In the genomic region with DNA sequence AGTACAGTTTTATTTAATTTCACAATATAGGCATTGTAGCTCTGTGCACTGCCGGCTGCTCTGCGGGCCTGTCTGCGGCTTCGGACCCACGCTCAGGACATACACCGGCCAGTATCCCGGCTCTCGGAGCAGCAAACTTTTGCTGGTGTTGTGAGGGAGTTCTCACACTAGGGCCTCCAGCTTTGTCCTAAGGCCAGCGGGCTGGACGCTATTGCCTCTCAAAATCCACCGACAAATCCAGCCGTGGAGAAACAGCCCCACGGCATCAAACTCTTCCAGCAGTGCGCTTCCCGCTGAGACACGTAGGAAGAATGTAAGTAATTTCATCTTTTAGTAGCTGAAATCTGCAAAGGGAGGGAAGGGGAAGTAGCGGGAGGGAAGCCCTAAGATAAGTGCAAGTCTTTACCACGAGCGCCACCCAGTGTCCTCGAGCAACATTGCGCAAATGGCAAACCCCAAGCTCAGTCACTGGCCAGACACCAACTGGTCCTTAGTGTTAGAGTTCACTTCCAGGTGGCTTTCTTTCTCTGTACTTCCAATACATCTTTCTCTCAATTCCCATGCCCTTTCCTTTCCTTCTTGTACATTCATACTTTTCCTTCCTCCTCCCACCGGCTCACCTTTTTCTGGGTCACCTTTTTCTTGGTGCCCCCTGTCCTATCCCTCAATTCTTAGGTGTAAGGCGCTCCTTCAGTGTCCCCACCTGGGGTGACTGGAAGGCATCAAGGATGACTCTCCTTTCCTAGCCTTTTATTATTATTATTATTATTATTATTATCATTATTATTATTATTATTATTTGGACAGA, we compare ENCODE assay signal across 8 cellular contexts. TPM values are rescaled to one million over a fixed set of nuclear protein-coding genes. Genes with fewer than 3 reads are reported as not detected.
DNase-seq lines count a peak whose midpoint lies in the region; ATAC-seq and TF ChIP-seq lines count a peak whose summit lies in the region.

No MANE protein-coding gene starts in this region.

- TF ChIP-seq CTCF in lower leg skin (IDR thresholded peaks at IDR 0.05), result peak in 1 of 3 donors; percentile 76

- peak; percentile 79 for ATAC-seq in GM18505 (IDR thresholded peaks at IDR 0.05; ENCODE audit: unreplicated experiment)
- peak; percentile 89 for ATAC-seq in HG03045 (IDR thresholded peaks at IDR 0.05; ENCODE audit: unreplicated experiment)
- peak; percentile 82 for ATAC-seq in activated CD4-positive, alpha-beta T cell treated with anti-CD3 and anti-CD28 coated beads for 36 hours

- peaks cover 36% of the 10 kb centered on the region for H3K4me1 Mint-ChIP-seq in activated CD4-positive, alpha-beta T cell treated with anti-CD3 and anti-CD28 coated beads for 36 hours
- peaks cover 41% of the 10 kb centered on the region for H3K4me1 Mint-ChIP-seq in dendritic cell treated with granulocyte-macrophage colony-stimulating factor and Interleukin-4, amounts not matched to agents 40 ng/mL and 50 ng/mL, for 4 days (ENCODE audit: low read depth)

- no peaks in the 10 kb centered on the region for H3K36me3 Mint-ChIP-seq in activated CD4-positive, alpha-beta T cell treated with anti-CD3 and anti-CD28 coated beads for 36 hours (ENCODE audit: low read depth)
- H3K36me3 Mint-ChIP-seq in dendritic cell treated with granulocyte-macrophage colony-stimulating factor and Interleukin-4, amounts not matched to agents 40 ng/mL and 50 ng/mL, for 4 days (ENCODE audit: low read depth), result no peaks in the 10 kb centered on the region

- in situ Hi-C loops in ACHN (cut with HindIII; ENCODE audit: low pct_ligation_motif_present, low pct_unique_long_range_greater_than_20kb, low sequenced_read_pairs), result no loop called here

- peak overlapping the region; percentile 49 for H3K4me3 Mint-ChIP-seq in activated CD4-positive, alpha-beta T cell treated with anti-CD3 and anti-CD28 coated beads for 36 hours
- H3K4me3 Mint-ChIP-seq in dendritic cell treated with granulocyte-macrophage colony-stimulating factor and Interleukin-4, amounts not matched to agents 40 ng/mL and 50 ng/mL, for 4 days, result peak overlapping the region; percentile 57

- CTCF ChIA-PET in activated CD4-positive, alpha-beta T cell treated with anti-CD3 and anti-CD28 coated beads for 36 hours (lab: Charles Lee), result interaction anchor here (0.6 to 3.9 kb wide), 30 partner anchors 11 to 1111 kb away, joined by 3 to 45 read pairs (median 4); no protein-coding TSS in a partner anchor

- POLR2A ChIA-PET in activated CD4-positive, alpha-beta T cell treated with anti-CD3 and anti-CD28 coated beads for 36 hours (lab: Charles Lee), result interaction anchor here (0.6 kb wide), 1 partner anchor 842 kb away, joined by 10 read pairs; no protein-coding TSS in a partner anchor

- WGBS in lower leg skin, 2 donors, result 4 to 5% methylated on average over 23 of the region's 23 CpGs

- TF ChIP-seq POLR2A in GM18505 (IDR thresholded peaks at IDR 0.05; ENCODE audit: borderline replicate concordance, extremely low read depth, insufficient read depth, insufficient read length) (no peak), lower leg skin (IDR thresholded peaks at IDR 0.05) (no peak)

- intact Hi-C loops in activated CD4-positive, alpha-beta T cell treated with anti-CD3 and anti-CD28 coated beads for 36 hours (cut with DNase I, micrococcal nuclease), result loop anchor here (1.0 to 10.0 kb wide), 7 partner anchors 21 to 1111 kb away; a partner anchor contains a TSS
- intact Hi-C loops in dendritic cell treated with granulocyte-macrophage colony-stimulating factor and Interleukin-4, amounts not matched to agents 40 ng/mL and 50 ng/mL, for 4 days (cut with micrococcal nuclease), result loop anchor here (1.0 to 5.0 kb wide), 4 partner anchors 613 to 1111 kb away; a partner anchor contains a TSS
- intact Hi-C loops in lower leg skin (cut with DNase I; ENCODE audit: low total_unique reads), result loop anchor here (5.0 to 10.0 kb wide), 2 partner anchors 610 to 953 kb away; no protein-coding TSS in a partner anchor

- H3K4me3 ChIP-seq in lower leg skin (ENCODE audit: low read depth, poor library complexity, severe bottlenecking), result no peak overlapping the region

- no peak overlapping the region for H3K27ac Mint-ChIP-seq in activated CD4-positive, alpha-beta T cell treated with anti-CD3 and anti-CD28 coated beads for 36 hours
- H3K27ac Mint-ChIP-seq in dendritic cell treated with granulocyte-macrophage colony-stimulating factor and Interleukin-4, amounts not matched to agents 40 ng/mL and 50 ng/mL, for 4 days, result no peak overlapping the region

- H3K27me3 Mint-ChIP-seq in activated CD4-positive, alpha-beta T cell treated with anti-CD3 and anti-CD28 coated beads for 36 hours, result peaks cover 60% of the 10 kb centered on the region
- H3K27me3 Mint-ChIP-seq in dendritic cell treated with granulocyte-macrophage colony-stimulating factor and Interleukin-4, amounts not matched to agents 40 ng/mL and 50 ng/mL, for 4 days, result peaks cover 71% of the 10 kb centered on the region

- H3K9me3 Mint-ChIP-seq in activated CD4-positive, alpha-beta T cell treated with anti-CD3 and anti-CD28 coated beads for 36 hours (ENCODE audit: low read depth), result no peaks in the 10 kb centered on the region
- no peaks in the 10 kb centered on the region for H3K9me3 Mint-ChIP-seq in dendritic cell treated with granulocyte-macrophage colony-stimulating factor and Interleukin-4, amounts not matched to agents 40 ng/mL and 50 ng/mL, for 4 days

- DNase-seq in ACHN, result peak; percentile 82
- peak; percentile 80 for DNase-seq in NCI-H2196 treated with DMSO at 0.1 percent for 48 hours (lab: John Stamatoyannopoulos, UW; ENCODE audit: unreplicated experiment)
- peak; percentile 83 for DNase-seq in activated CD4-positive, alpha-beta T cell treated with anti-CD3 and anti-CD28 coated beads for 36 hours
- peak; percentile 78 to 94 for DNase-seq in lower leg skin (ENCODE audit: low spot score in 2 of 2)
- peak; percentile 44 to 64 (median 46) for DNase-seq in stimulated activated CD4-positive, alpha-beta T cell treated with anti-CD3 and anti-CD28 coated beads, TNF-alpha, amount 100 ng/mL, for 24 hours (ENCODE audit: low read depth in 3 of 3)

RNA-seq across cellular contexts. Expression of a gene that starts 3.0 kb away (rescaled TPM):
- total RNA-seq in activated CD4-positive, alpha-beta T cell treated with anti-CD3 and anti-CD28 coated beads for 36 hours, result not detected
- 10 to 100 TPM; 20.9 to 45.9 (median 35.3) TPM for total RNA-seq in lower leg skin

RNA-seq across cellular contexts. Expression of a gene that starts 22.3 kb away (rescaled TPM):
- total RNA-seq in activated CD4-positive, alpha-beta T cell treated with anti-CD3 and anti-CD28 coated beads for 36 hours, result not detected
- 1 to 10 TPM in 3 of 4 donors, under 1 TPM in 1; 0.59 to 5.0 (median 1.6) TPM for total RNA-seq in lower leg skin

Comparison
In these comparisons a context has a peak if more than half of its experiments do, and no peak if none do; other contexts are left out.
1. RNA of a gene that starts 3.0 kb away (total RNA-seq): 20.9 to 45.9 TPM in lower leg skin; not detected in activated CD4-positive, alpha-beta T cell treated with anti-CD3 and anti-CD28 coated beads for 36 hours; every median in the first group is over 10 times any median in the second.
2. Peak in every context shown above with its lines, with median percentiles within 50 percentile points of each other: DNase-seq and ATAC-seq.